ENCODE assay signal across 9 cellular contexts in the genomic region with DNA sequence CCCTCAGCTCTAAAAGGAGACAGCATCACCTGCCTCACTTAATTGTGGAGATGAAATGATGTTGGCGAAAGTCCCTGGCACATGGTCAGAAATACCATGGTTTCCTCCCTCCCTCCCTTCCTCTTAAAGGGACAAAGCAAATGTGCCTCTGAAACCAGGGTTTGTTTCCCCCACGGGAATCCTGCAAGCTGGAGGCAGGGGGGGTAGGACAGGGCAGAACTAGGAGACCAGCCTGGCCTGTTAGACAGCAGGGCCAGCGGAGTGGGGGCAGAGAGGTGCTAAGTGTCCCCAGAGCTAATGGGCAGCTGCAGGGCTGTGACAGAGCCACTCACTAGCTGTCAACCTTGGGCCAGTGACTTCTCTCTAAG. TPM values are rescaled to one million over a fixed set of nuclear protein-coding genes. Genes with fewer than 3 reads are reported as not detected.
DNase-seq lines count a peak whose midpoint lies in the region; ATAC-seq and TF ChIP-seq lines count a peak whose summit lies in the region.
"Had no signal": no experiment of that assay in that cellular context is flagged by ENCODE, and none has a peak within 500 bp of the region (broad histone marks: within the 10 kb centered on the region; RNA-seq: fewer than 3 reads in every experiment).

No MANE protein-coding gene starts in this region.

- peaks cover 5% of the 10 kb centered on the region for H3K36me3 ChIP-seq in WERI-Rb-1
- peaks cover 3% of the 10 kb centered on the region for H3K36me3 ChIP-seq in fibroblast of lung (ENCODE audit: control insufficient read depth, insufficient read depth, low read length)

- H3K27ac Mint-ChIP-seq in osteocyte (ENCODE audit: unreplicated experiment), result peak overlapping the region; percentile 86
- H3K27ac Mint-ChIP-seq: CD4-positive, CD25-positive, alpha-beta regulatory T cell had no signal

- H2AFZ ChIP-seq in fibroblast of lung (ENCODE audit: low read length), result no peak overlapping the region

- H3K27me3 Mint-ChIP-seq in osteocyte (ENCODE audit: unreplicated experiment), result no peaks in the 10 kb centered on the region

- no peak overlapping the region for H3K4me3 Mint-ChIP-seq in osteocyte (ENCODE audit: unreplicated experiment)

- no peaks in the 10 kb centered on the region for H3K79me2 ChIP-seq in fibroblast of lung (ENCODE audit: control insufficient read depth, insufficient read depth, low read length)

- H3K4me2 ChIP-seq in fibroblast of lung (ENCODE audit: extremely low read depth, insufficient read depth, low read length), result peak overlapping the region; percentile 35

- H3K27ac ChIP-seq in WERI-Rb-1 (peak overlapping the region; percentile 76), fibroblast of lung (ENCODE audit: insufficient read depth, low read length) (peak overlapping the region; percentile 43)

- TF ChIP-seq CTCF in WERI-Rb-1 (IDR thresholded peaks at IDR 0.05; ENCODE audit: low read depth, low read length) (no peak), fibroblast of lung (conservative IDR thresholded peaks at IDR 0.05 in 1 of 2, IDR thresholded peaks at IDR 0.05 in 1 of 2; ENCODE audit: low read depth in 1 of 2, low read length in 2 of 2) (no peak), osteocyte (IDR thresholded peaks at IDR 0.05) (no peak)

- H3K36me3 Mint-ChIP-seq in osteocyte (ENCODE audit: unreplicated experiment), result no peaks in the 10 kb centered on the region
- H3K36me3 Mint-ChIP-seq: CD4-positive, CD25-positive, alpha-beta regulatory T cell had no signal

- H3K4me1 Mint-ChIP-seq in osteocyte (ENCODE audit: unreplicated experiment), result peaks cover 57% of the 10 kb centered on the region

- H4K20me1 ChIP-seq in fibroblast of lung (ENCODE audit: control insufficient read depth, extremely low read depth, insufficient read depth, low read length), result no peaks in the 10 kb centered on the region

- H3K9me3 ChIP-seq in WERI-Rb-1 (ENCODE audit: severe bottlenecking) (no peaks in the 10 kb centered on the region), fibroblast of lung (ENCODE audit: control insufficient read depth, insufficient read depth, low read depth, low read length) (no peaks in the 10 kb centered on the region)

- peaks cover 6% of the 10 kb centered on the region for H3K9me3 Mint-ChIP-seq in osteocyte (ENCODE audit: unreplicated experiment)

- H3K27me3 ChIP-seq in WERI-Rb-1 (ENCODE audit: insufficient read depth, low read depth, severe bottlenecking), result no peaks in the 10 kb centered on the region
- H3K27me3 ChIP-seq in fibroblast of lung (ENCODE audit: control insufficient read depth, insufficient read depth, low read length), result no peaks in the 10 kb centered on the region

- no peak for ATAC-seq in HG03135 (IDR thresholded peaks at IDR 0.05; ENCODE audit: unreplicated experiment)
- ATAC-seq in HG03039 (IDR thresholded peaks at IDR 0.05; ENCODE audit: unreplicated experiment), result no peak

- DNase-seq in D341Med (ENCODE audit: low spot score) (peak; percentile 40), WERI-Rb-1 (peak; percentile 77), fibroblast of lung (ENCODE audit: low read depth in 2 of 2) (no peak), osteocyte (ENCODE audit: extremely low spot score, unreplicated experiment) (no peak), A172 (ENCODE audit: low spot score) (no peak)
- no peak for DNase-seq in stimulated activated CD8-positive, alpha-beta memory T cell treated with anti-CD3 and anti-CD28 coated beads, Interleukin-4, amount 100 ng/mL, for 48 hours

- peaks cover 16% of the 10 kb centered on the region for H3K4me1 ChIP-seq in fibroblast of lung (ENCODE audit: control insufficient read depth, extremely low read depth, insufficient read depth, low read length)

- no peak overlapping the region for H3K9ac ChIP-seq in fibroblast of lung (ENCODE audit: insufficient read depth, low read length)

- H3K4me3 ChIP-seq in WERI-Rb-1 (ENCODE audit: low read depth, low read length) (no peak overlapping the region), fibroblast of lung (replicated peaks in 1 of 4; ENCODE audit: control extremely low read depth in 1 of 4, insufficient read depth in 1 of 4, low read depth in 3 of 4, low read length in 4 of 4) (no peak overlapping the region)

RNA-seq across cellular contexts. Expression of a gene that starts 5.7 kb away (rescaled TPM):
- total RNA-seq in fibroblast of lung, result 2.8 and 4.5 TPM in 2 replicates
- polyA plus RNA-seq in fibroblast of lung, result 4.2 and 6.9 TPM in 2 replicates
- polyA plus RNA-seq in fibroblast of lung (2012), result 8.5 and 12.0 TPM in 2 replicates
- polyA minus RNA-seq in fibroblast of lung (ENCODE audit: low replicate concordance), result 17.0 and 26.7 TPM in 2 replicates
- 19.5 and 19.9 TPM in 2 replicates for total RNA-seq in osteocyte
- 0.14 and 0.89 TPM in 2 replicates for total RNA-seq in A172 (2014; rRNA removed; shearing (Covaris generic))

RNA-seq across cellular contexts. Expression of a gene that starts 55.5 kb away (rescaled TPM):
- 5.1 and 19.8 TPM in 2 replicates for total RNA-seq in fibroblast of lung
- polyA plus RNA-seq in fibroblast of lung, result 22.0 and 30.9 TPM in 2 replicates
- 34.8 and 39.2 TPM in 2 replicates for polyA plus RNA-seq in fibroblast of lung (2012)
- polyA minus RNA-seq in fibroblast of lung (ENCODE audit: low replicate concordance), result not detected in 2 replicates
- total RNA-seq in osteocyte, result 10.9 and 12.1 TPM in 2 replicates
- total RNA-seq in A172 (2014; rRNA removed; shearing (Covaris generic)), result 21.6 and 24.0 TPM in 2 replicates

Comparison
In these comparisons a context has a peak if more than half of its experiments do, and no peak if none do; other contexts are left out.
1. DNase-seq: peak in D341Med (single experiment) and WERI-Rb-1 (single experiment); none in fibroblast of lung (0 of 2), osteocyte (single experiment), stimulated activated CD8-positive, alpha-beta memory T cell treated with anti-CD3 and anti-CD28 coated beads, Interleukin-4, amount 100 ng/mL, for 48 hours (single experiment) and A172 (single experiment).